Comparison of ENCODE assay signal across 8 cellular contexts in the genomic region with DNA sequence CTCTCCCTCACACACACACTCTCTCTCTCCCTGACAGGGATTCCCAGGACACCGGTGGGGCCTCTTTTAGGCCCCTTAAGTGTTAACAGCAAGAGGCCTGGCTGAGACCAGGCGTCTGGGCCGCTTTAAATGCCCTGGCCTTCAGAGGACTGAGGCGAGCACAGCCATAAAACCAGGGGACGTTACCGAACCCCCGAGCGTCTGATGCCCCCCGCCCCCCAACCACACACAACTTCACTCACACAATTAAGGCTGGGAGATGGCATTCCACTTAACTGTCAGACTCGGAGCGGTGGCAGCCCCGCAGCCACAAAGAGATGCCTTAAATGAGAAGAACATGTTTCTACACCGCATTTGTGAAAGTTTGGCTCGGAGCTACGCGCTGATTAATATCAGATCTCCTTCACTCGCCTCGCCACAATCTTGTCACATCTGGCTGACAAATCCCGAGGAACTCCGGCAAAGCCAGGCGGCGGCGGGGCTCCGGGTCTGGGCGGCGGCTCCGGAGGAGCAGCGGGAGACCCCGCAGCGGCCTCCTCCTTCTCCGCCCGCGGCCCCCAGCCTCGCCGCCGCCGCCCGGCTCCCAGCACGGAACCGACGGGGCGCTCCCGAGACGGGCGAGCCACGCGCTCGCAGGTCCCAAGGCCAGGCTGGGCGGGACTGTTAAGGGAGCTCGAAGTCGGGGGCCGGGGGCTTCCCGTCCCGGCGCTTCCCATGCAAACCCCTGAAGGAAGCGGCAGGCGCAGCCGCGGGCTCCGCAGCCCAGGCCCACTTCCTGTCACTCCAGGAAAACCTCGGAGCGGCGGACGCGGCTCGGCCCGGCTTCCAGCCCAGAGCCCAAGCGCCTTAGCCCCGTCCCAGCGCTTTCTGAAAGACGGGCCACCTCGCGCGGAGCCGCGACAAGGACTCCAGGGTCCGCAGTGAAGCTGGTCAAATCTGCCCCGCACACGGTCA. TPM values are rescaled to one million over a fixed set of nuclear protein-coding genes. Genes with fewer than 3 reads are reported as not detected.
A peak's percentile ranks its signal among the peaks of the same experiment; 100 is the strongest.
DNase-seq lines count a peak whose midpoint lies in the region; ATAC-seq and TF ChIP-seq lines count a peak whose summit lies in the region.

No MANE protein-coding gene starts in this region.

- H3K4me3 Mint-ChIP-seq in osteocyte (ENCODE audit: unreplicated experiment): peak overlapping the region; percentile 90

- H3K27ac Mint-ChIP-seq in osteocyte (ENCODE audit: unreplicated experiment): peak overlapping the region; percentile 87

- H3K4me1 ChIP-seq in MM.1S (ENCODE audit: low read length): no peaks in the 10 kb centered on the region

- peak; percentile 67 for DNase-seq in Daoy (ENCODE audit: low read depth)
- peak; percentile 67 for DNase-seq in SK-N-DZ (ENCODE audit: low spot score)
- peak; percentile 62 for DNase-seq in fibroblast of pulmonary artery (ENCODE audit: low read depth)
- DNase-seq in osteocyte (ENCODE audit: extremely low spot score, unreplicated experiment): no peak
- no peak for DNase-seq in caudate nucleus (lab: John Stamatoyannopoulos, UW)
- DNase-seq in MM.1S: no peak

- no peaks in the 10 kb centered on the region for H3F3A ChIP-seq in MM.1S (ENCODE audit: insufficient read depth, low read length)

- no peak overlapping the region for H3K9ac ChIP-seq in MM.1S (ENCODE audit: low read length)

- H3K27me3 ChIP-seq in MM.1S (replicated peaks; ENCODE audit: insufficient read depth, low read length): no peaks in the 10 kb centered on the region

- H3K27me3 Mint-ChIP-seq in osteocyte (ENCODE audit: unreplicated experiment): peaks cover 2% of the 10 kb centered on the region

- no peaks in the 10 kb centered on the region for H3K36me3 ChIP-seq in MM.1S (replicated peaks; ENCODE audit: insufficient read depth, low read length)

- TF ChIP-seq CTCF in fibroblast of pulmonary artery (IDR thresholded peaks at IDR 0.05; ENCODE audit: low read length, missing control alignments) (no peak), osteocyte (IDR thresholded peaks at IDR 0.05) (no peak), MM.1S (IDR thresholded peaks at IDR 0.05; ENCODE audit: low read length) (no peak)

- H3K9me2 ChIP-seq in MM.1S (replicated peaks; ENCODE audit: insufficient read depth, low read length): no peaks in the 10 kb centered on the region

- no peak overlapping the region for H3K4me2 ChIP-seq in MM.1S (ENCODE audit: low read depth, low read length)

- no peaks in the 10 kb centered on the region for H3K9me3 Mint-ChIP-seq in osteocyte (ENCODE audit: unreplicated experiment)

- H3K79me2 ChIP-seq in MM.1S (ENCODE audit: low read length): no peaks in the 10 kb centered on the region

- ATAC-seq in GM21381 (IDR thresholded peaks at IDR 0.05; ENCODE audit: unreplicated experiment) (no peak), HG02571 (IDR thresholded peaks at IDR 0.05; ENCODE audit: unreplicated experiment) (no peak)

- H3K4me3 ChIP-seq in fibroblast of pulmonary artery (replicated peaks; ENCODE audit: low read depth, low read length) (peak overlapping the region; percentile 73), MM.1S (ENCODE audit: low read length) (no peak overlapping the region)

- H3K4me1 Mint-ChIP-seq in osteocyte (ENCODE audit: unreplicated experiment): peaks cover 28% of the 10 kb centered on the region

- no peaks in the 10 kb centered on the region for H4K20me1 ChIP-seq in MM.1S (ENCODE audit: insufficient read depth, low read length)

- H3K27ac ChIP-seq in caudate nucleus (ENCODE audit: low read depth, low read length): no peak overlapping the region
- no peak overlapping the region for H3K27ac ChIP-seq in MM.1S (ENCODE audit: low read length)

- H3K36me3 Mint-ChIP-seq in osteocyte (ENCODE audit: unreplicated experiment): no peaks in the 10 kb centered on the region

- no peak overlapping the region for H2AFZ ChIP-seq in MM.1S (ENCODE audit: low read length)

- no peaks in the 10 kb centered on the region for H3K9me3 ChIP-seq in MM.1S (replicated peaks; ENCODE audit: insufficient read depth, low read length)

RNA-seq across cellular contexts. Expression of a gene that starts 1.3 kb away (rescaled TPM):
- 8.5 and 9.1 TPM in 2 replicates for total RNA-seq in Daoy (2014; rRNA removed; shearing (Covaris generic))
- polyA plus RNA-seq in SK-N-DZ (2014; cell fraction: cytosol; rRNA removed): 0.03 TPM in 2 replicates
- polyA plus RNA-seq in SK-N-DZ (2014; cell fraction: nucleus; rRNA removed): 0.22 TPM in 1 of 2 replicates, not detected in the other
- total RNA-seq in osteocyte: 3.2 TPM in 2 replicates

Comparison
In these comparisons a context has a peak if more than half of its experiments do, and no peak if none do; other contexts are left out.
1. DNase-seq: peak in Daoy (single experiment), SK-N-DZ (single experiment) and fibroblast of pulmonary artery (single experiment); none in osteocyte (single experiment), caudate nucleus (0 of 61) and MM.1S (single experiment).